Comparison of ENCODE assay signal across 22 cellular contexts in genomic region chr13:65985632-65986031, GRCh38.
DNase-seq lines count a peak whose midpoint lies in the region; TF ChIP-seq lines count a peak whose summit lies in the region.
"Had no signal": no experiment of that assay in that cellular context is flagged by ENCODE, and none has a peak within 500 bp of the region (broad histone marks: within the 10 kb centered on the region; RNA-seq: fewer than 3 reads in every experiment).

No MANE protein-coding gene starts in this region.

- H4K91ac ChIP-seq in neuronal stem cell (ENCODE audit: low read depth, low read length, poor library complexity): no peak overlapping the region

- H3K18ac ChIP-seq in neuronal stem cell (ENCODE audit: low read length): no peak overlapping the region

- H3K23ac ChIP-seq in neuronal stem cell (ENCODE audit: low read depth, low read length, poor library complexity): no peak overlapping the region

- no peak for TF ChIP-seq EP300 in transverse colon (IDR thresholded peaks at IDR 0.05; ENCODE audit: low read depth)

- H3K27ac Mint-ChIP-seq in endodermal cell: no peak overlapping the region
- no peak overlapping the region for H3K27ac Mint-ChIP-seq in Calu3 (ENCODE audit: unreplicated experiment)
- H3K27ac Mint-ChIP-seq: activated naive CD4-positive, alpha-beta T cell treated with anti-CD3 and anti-CD28 coated beads, Interleukin-2, amount 10 ng/mL, durations not matched to agents 7 days and 5 days had no signal

- H3K4me3 Mint-ChIP-seq in endodermal cell (no peak overlapping the region), Calu3 (ENCODE audit: low read depth, unreplicated experiment) (no peak overlapping the region)
- H3K4me3 Mint-ChIP-seq: activated naive CD4-positive, alpha-beta T cell treated with anti-CD3 and anti-CD28 coated beads, Interleukin-2, amount 10 ng/mL, durations not matched to agents 7 days and 5 days; IgD-negative memory B cell had no signal

- H3K79me1 ChIP-seq in neuronal stem cell (ENCODE audit: low read depth, low read length): no peaks in the 10 kb centered on the region

- WGBS in endodermal cell (ENCODE audit: insufficient coverage in 1 of 2, insufficient read length in 1 of 2), 2 experiments: 73 to 85% methylated on average over 2 to 9 of the region's 10 CpGs
- 57% methylated on average over 10 of the region's 10 CpGs for WGBS in smooth muscle cell (ENCODE audit: low lambda C conversion rate)
- no CpG with 5 or more reads among the region's 10 CpGs for WGBS in neuronal stem cell (ENCODE audit: extremely low coverage in 2 of 2, insufficient read length in 2 of 2, insufficient replicate concordance in 1 of 2), 2 donors
- WGBS in transverse colon (ENCODE audit: low coverage in 1 of 2), 2 donors: 70 to 71% methylated on average over 10 of the region's 10 CpGs

- H3K27me3 Mint-ChIP-seq in endodermal cell (ENCODE audit: insufficient read depth): no peaks in the 10 kb centered on the region
- no peaks in the 10 kb centered on the region for H3K27me3 Mint-ChIP-seq in Calu3 (ENCODE audit: unreplicated experiment)
- H3K27me3 Mint-ChIP-seq: activated naive CD4-positive, alpha-beta T cell treated with anti-CD3 and anti-CD28 coated beads, Interleukin-2, amount 10 ng/mL, durations not matched to agents 7 days and 5 days; IgD-negative memory B cell had no signal

- H3K9ac ChIP-seq in OCI-LY1 (ENCODE audit: low read length) (no peak overlapping the region), endodermal cell (ENCODE audit: extremely low read depth, low read length, poor library complexity, severe bottlenecking) (no peak overlapping the region), smooth muscle cell (ENCODE audit: low read depth) (no peak overlapping the region), neuronal stem cell (ENCODE audit: low read depth, low read length, poor library complexity) (no peak overlapping the region)
- H3K9ac ChIP-seq: BLaER1 treated with 17β-estradiol and CSF1 and Interleukin-3, amounts not matched to agents 10 nM and 100 nM had no signal

- H3K4me1 Mint-ChIP-seq in endodermal cell (peaks cover 1% of the 10 kb centered on the region), Calu3 (ENCODE audit: low read depth, unreplicated experiment) (no peaks in the 10 kb centered on the region)
- H3K4me1 Mint-ChIP-seq: activated naive CD4-positive, alpha-beta T cell treated with anti-CD3 and anti-CD28 coated beads, Interleukin-2, amount 10 ng/mL, durations not matched to agents 7 days and 5 days; IgD-negative memory B cell had no signal

- in situ Hi-C loops in transverse colon (cut with MboI; ENCODE audit: low pct_ligation_motif_present in 1 of 4, low pct_unique_long_range_greater_than_20kb in 1 of 4, low sequenced_read_pairs in 3 of 4): no loop called here

- H3K4ac ChIP-seq in neuronal stem cell (ENCODE audit: low read length): no peak overlapping the region

- no peak for TF ChIP-seq POLR2A in transverse colon (IDR thresholded peaks at IDR 0.05)

- no peak overlapping the region for H2BK15ac ChIP-seq in neuronal stem cell (ENCODE audit: low read length)

- H3K9me3 Mint-ChIP-seq in endodermal cell (no peaks in the 10 kb centered on the region), Calu3 (ENCODE audit: low read depth, unreplicated experiment) (no peaks in the 10 kb centered on the region)
- H3K9me3 Mint-ChIP-seq: activated naive CD4-positive, alpha-beta T cell treated with anti-CD3 and anti-CD28 coated beads, Interleukin-2, amount 10 ng/mL, durations not matched to agents 7 days and 5 days had no signal

- H3K9me2 ChIP-seq in OCI-LY1 (ENCODE audit: low read depth, low read length): no peaks in the 10 kb centered on the region

- H3K27ac ChIP-seq in OCI-LY1 (ENCODE audit: low read depth, low read length, poor library complexity, severe bottlenecking): no peak overlapping the region
- H3K27ac ChIP-seq in endodermal cell (ENCODE audit: low read depth, low read length): no peak overlapping the region
- H3K27ac ChIP-seq in smooth muscle cell (ENCODE audit: low read depth): no peak overlapping the region
- no peak overlapping the region for H3K27ac ChIP-seq in neuronal stem cell (replicated peaks; ENCODE audit: low read length)
- no peak overlapping the region for H3K27ac ChIP-seq in transverse colon
- H3K27ac ChIP-seq: BLaER1 treated with 17β-estradiol and CSF1 and Interleukin-3, amounts not matched to agents 10 nM and 100 nM; suprapubic skin had no signal

- H2AK5ac ChIP-seq in neuronal stem cell (ENCODE audit: low read depth, low read length): no peak overlapping the region

- DNase-seq in NCI-H146 (lab: John Stamatoyannopoulos, UW) (peak; percentile 25), NCI-H146 treated with DMSO at 0.1 percent for 48 hours (lab: John Stamatoyannopoulos, UW; ENCODE audit: unreplicated experiment) (no peak), endodermal cell (peak; percentile 85), smooth muscle cell (lab: John Stamatoyannopoulos, UW; ENCODE audit: unreplicated experiment) (no peak), Calu3 (no peak), neuronal stem cell (ENCODE audit: low spot score) (no peak), transverse colon (no peak)
- DNase-seq: activated CD4-positive, alpha-beta T cell treated with anti-CD3 and anti-CD28 coated beads, Interleukin-2, amount 50 U/mL, for 4 hours; activated naive CD4-positive, alpha-beta T cell treated with anti-CD3 and anti-CD28 coated beads, Interleukin-2, amount 10 ng/mL, durations not matched to agents 7 days and 5 days; activated T-cell treated with anti-CD3 and anti-CD28 coated beads for 4 hours; GOT3; left cardiac atrium; midbrain; NCI-H1092; NCI-H345; SHP77 treated with DMSO at 0.1 percent for 48 hours; stimulated activated CD4-positive, alpha-beta T cell treated with anti-CD3 and anti-CD28 coated beads, Interleukin-12 subunit alpha, Interleukin-12 subunit beta, amount 100 ng/mL, for 4 hours; T-helper 1 cell had no signal

- no peak overlapping the region for H2BK5ac ChIP-seq in neuronal stem cell (ENCODE audit: low read length)

- intact Hi-C loops in Calu3 (cut with micrococcal nuclease; ENCODE audit: unreplicated experiment): no loop called here
- intact Hi-C loops in transverse colon (cut with DNase I; ENCODE audit: low total_unique reads): no loop called here

- peak; percentile 40 for TF ChIP-seq CTCF in OCI-LY1 (IDR thresholded peaks at IDR 0.05; ENCODE audit: low read length)
- TF ChIP-seq CTCF in endodermal cell (conservative IDR thresholded peaks at IDR 0.05): peak; percentile 69
- TF ChIP-seq CTCF in smooth muscle cell (IDR thresholded peaks at IDR 0.05; ENCODE audit: borderline replicate concordance, insufficient read depth, poor library complexity, severe bottlenecking): peak; percentile 8
- no peak for TF ChIP-seq CTCF in Calu3 (IDR thresholded peaks at IDR 0.05; ENCODE audit: unreplicated experiment)
- TF ChIP-seq CTCF in transverse colon (IDR thresholded peaks at IDR 0.05): no peak

- H2AFZ ChIP-seq in OCI-LY1 (ENCODE audit: low read length): peak overlapping the region; percentile 28; the same call in 1 of the 2 replicates
- no peak overlapping the region for H2AFZ ChIP-seq in smooth muscle cell (ENCODE audit: low read depth)
- no peak overlapping the region for H2AFZ ChIP-seq in neuronal stem cell (ENCODE audit: low read length)

- H2BK120ac ChIP-seq in neuronal stem cell (ENCODE audit: low read depth, low read length): no peak overlapping the region

- H3F3A ChIP-seq in OCI-LY1 (ENCODE audit: insufficient read depth, low read length) (no peaks in the 10 kb centered on the region; the same call in 1 of the 2 replicates), smooth muscle cell (ENCODE audit: low read depth) (no peaks in the 10 kb centered on the region)

- H2BK12ac ChIP-seq in neuronal stem cell (ENCODE audit: low read length): no peak overlapping the region

- no peaks in the 10 kb centered on the region for H3K4me1 ChIP-seq in OCI-LY1 (ENCODE audit: insufficient read depth, low read length, severe bottlenecking)
- no peaks in the 10 kb centered on the region for H3K4me1 ChIP-seq in endodermal cell (ENCODE audit: control insufficient read depth, insufficient read depth, low read length)
- H3K4me1 ChIP-seq in smooth muscle cell (ENCODE audit: low read depth): no peaks in the 10 kb centered on the region
- no peaks in the 10 kb centered on the region for H3K4me1 ChIP-seq in neuronal stem cell (ENCODE audit: control insufficient read depth in 2 of 2, insufficient read depth in 1 of 2, low read depth in 1 of 2, low read length in 2 of 2)
- H3K4me1 ChIP-seq in transverse colon: no peaks in the 10 kb centered on the region
- H3K4me1 ChIP-seq: BLaER1 treated with 17β-estradiol and CSF1 and Interleukin-3, amounts not matched to agents 10 nM and 100 nM; suprapubic skin had no signal

- H3K4me3 ChIP-seq in OCI-LY1 (ENCODE audit: low read depth, low read length, poor library complexity, severe bottlenecking) (no peak overlapping the region), endodermal cell (ENCODE audit: low read length) (no peak overlapping the region), smooth muscle cell (no peak overlapping the region), neuronal stem cell (ENCODE audit: low read length in 2 of 2) (no peak overlapping the region), transverse colon (no peak overlapping the region)
- H3K4me3 ChIP-seq: BLaER1 treated with 17β-estradiol and CSF1 and Interleukin-3, amounts not matched to agents 10 nM and 100 nM; suprapubic skin had no signal

- no peak overlapping the region for H4K8ac ChIP-seq in neuronal stem cell (ENCODE audit: low read depth, low read length)

- H3K36me3 ChIP-seq in OCI-LY1 (ENCODE audit: insufficient read depth, low read length) (no peaks in the 10 kb centered on the region), endodermal cell (ENCODE audit: control insufficient read depth, insufficient read depth, low read length) (no peaks in the 10 kb centered on the region), smooth muscle cell (ENCODE audit: low read depth) (no peaks in the 10 kb centered on the region), neuronal stem cell (replicated peaks in 1 of 2; ENCODE audit: control insufficient read depth in 2 of 2, insufficient read depth in 2 of 2, low read length in 2 of 2) (no peaks in the 10 kb centered on the region), transverse colon (no peaks in the 10 kb centered on the region)
- H3K36me3 ChIP-seq: BLaER1 treated with 17β-estradiol and CSF1 and Interleukin-3, amounts not matched to agents 10 nM and 100 nM; suprapubic skin had no signal

- H3K27me3 ChIP-seq in OCI-LY1 (ENCODE audit: insufficient read depth, low read length): no peaks in the 10 kb centered on the region
- H3K27me3 ChIP-seq in endodermal cell (ENCODE audit: control insufficient read depth, insufficient read depth, low read length, poor library complexity, severe bottlenecking): no peaks in the 10 kb centered on the region
- H3K27me3 ChIP-seq in smooth muscle cell (ENCODE audit: low read depth): no peaks in the 10 kb centered on the region
- no peaks in the 10 kb centered on the region for H3K27me3 ChIP-seq in neuronal stem cell (ENCODE audit: control insufficient read depth in 3 of 3, insufficient read depth in 3 of 3, low read depth in 1 of 3, low read length in 3 of 3)
- H3K27me3 ChIP-seq in transverse colon: no peaks in the 10 kb centered on the region
- H3K27me3 ChIP-seq: BLaER1 treated with 17β-estradiol and CSF1 and Interleukin-3, amounts not matched to agents 10 nM and 100 nM; suprapubic skin had no signal

- no peak overlapping the region for H3K4me2 ChIP-seq in OCI-LY1 (ENCODE audit: low read length)
- H3K4me2 ChIP-seq in smooth muscle cell: no peak overlapping the region
- no peak overlapping the region for H3K4me2 ChIP-seq in neuronal stem cell (ENCODE audit: insufficient read depth, low read length, poor library complexity, severe bottlenecking)
- H3K4me2 ChIP-seq: BLaER1 treated with 17β-estradiol and CSF1 and Interleukin-3, amounts not matched to agents 10 nM and 100 nM had no signal

- H3K36me3 Mint-ChIP-seq in endodermal cell (ENCODE audit: low read depth): no peaks in the 10 kb centered on the region
- H3K36me3 Mint-ChIP-seq in Calu3 (ENCODE audit: insufficient read depth, unreplicated experiment): no peaks in the 10 kb centered on the region
- H3K36me3 Mint-ChIP-seq: activated naive CD4-positive, alpha-beta T cell treated with anti-CD3 and anti-CD28 coated beads, Interleukin-2, amount 10 ng/mL, durations not matched to agents 7 days and 5 days; IgD-negative memory B cell had no signal

- BruUV-seq in Calu3 (replicated peaks; lab: Mats Ljungman, UMichigan): no TSS peak

- CTCF ChIA-PET in Calu3 (lab: Charles Lee): no interaction called here

- no peak overlapping the region for H3K14ac ChIP-seq in neuronal stem cell (ENCODE audit: low read length)

- H3K79me2 ChIP-seq in OCI-LY1 (ENCODE audit: insufficient read depth, low read length): no peaks in the 10 kb centered on the region
- H3K79me2 ChIP-seq in smooth muscle cell (ENCODE audit: low read depth): no peaks in the 10 kb centered on the region

- H3K9me3 ChIP-seq in OCI-LY1 (ENCODE audit: low read length) (peaks cover 3% of the 10 kb centered on the region; the same call in 1 of the 2 replicates), endodermal cell (ENCODE audit: control insufficient read depth, low read length) (no peaks in the 10 kb centered on the region), smooth muscle cell (replicated peaks; ENCODE audit: low read depth) (no peaks in the 10 kb centered on the region), neuronal stem cell (replicated peaks in 1 of 2; ENCODE audit: control insufficient read depth in 2 of 2, insufficient read depth in 1 of 2, low read depth in 1 of 2, low read length in 2 of 2) (no peaks in the 10 kb centered on the region), transverse colon (no peaks in the 10 kb centered on the region)
- H3K9me3 ChIP-seq: BLaER1 treated with 17β-estradiol and CSF1 and Interleukin-3, amounts not matched to agents 10 nM and 100 nM; suprapubic skin had no signal

- H4K20me1 ChIP-seq in OCI-LY1 (ENCODE audit: insufficient read depth, low read length) (no peaks in the 10 kb centered on the region), smooth muscle cell (ENCODE audit: low read depth) (no peaks in the 10 kb centered on the region)
- H4K20me1 ChIP-seq: BLaER1 treated with 17β-estradiol and CSF1 and Interleukin-3, amounts not matched to agents 10 nM and 100 nM had no signal

Comparison
In these comparisons a context has a peak if more than half of its experiments do, and no peak if none do; other contexts are left out.
1. DNase-seq: peak in NCI-H146 (single experiment) and endodermal cell (single experiment); none in NCI-H146 treated with DMSO at 0.1 percent for 48 hours (single experiment), smooth muscle cell (single experiment), Calu3 (single experiment), neuronal stem cell (single experiment) and transverse colon (single experiment).
2. CTCF ChIP-seq: peak in OCI-LY1 (single experiment), endodermal cell (single experiment) and smooth muscle cell (single experiment); none in Calu3 (single experiment) and transverse colon (0 of 5).